ENCODE assay signal across 28 cellular contexts in genomic region chr5:40521108-40521785, GRCh38.
DNase-seq lines count a peak whose midpoint lies in the region; ATAC-seq, FAIRE-seq and TF ChIP-seq lines count a peak whose summit lies in the region.
"Had no signal": no experiment of that assay in that cellular context is flagged by ENCODE, and none has a peak within 500 bp of the region (broad histone marks: within the 10 kb centered on the region; RNA-seq: fewer than 3 reads in every experiment).

No MANE protein-coding gene starts in this region.

- TF ChIP-seq CTCF in PC-3 (conservative IDR thresholded peaks at IDR 0.05; ENCODE audit: low read depth, low read length) = no peak
- TF ChIP-seq CTCF in neutrophil (IDR thresholded peaks at IDR 0.05) = no peak
- no peak for TF ChIP-seq CTCF in kidney (IDR thresholded peaks at IDR 0.05; ENCODE audit: borderline replicate concordance, extremely low read depth, insufficient read depth)

- 0 out of 2 replicates have a peak overlapping the region, but pooled peaks have one; percentile 2 for H2AFZ ChIP-seq in PC-3 (ENCODE audit: low read length)
- H2AFZ ChIP-seq: GM23248 had no signal

- H3K36me3 ChIP-seq in KOPT-K1 (ENCODE audit: insufficient read depth, low read length) = no peaks in the 10 kb centered on the region
- no peaks in the 10 kb centered on the region for H3K36me3 ChIP-seq in PC-3 (ENCODE audit: low read depth, low read length)
- no peaks in the 10 kb centered on the region for H3K36me3 ChIP-seq in neutrophil
- H3K36me3 ChIP-seq in kidney (ENCODE audit: control insufficient read depth in 1 of 2, insufficient read depth in 2 of 2, low read length in 2 of 2) = no peaks in the 10 kb centered on the region
- H3K36me3 ChIP-seq: heart right ventricle, prostate gland, tibial nerve had no signal

- no peak for ATAC-seq in PC-3
- no peak for ATAC-seq in GM18861 (IDR thresholded peaks at IDR 0.05; ENCODE audit: unreplicated experiment)
- ATAC-seq: activated T-cell treated with anti-CD3 and anti-CD28 coated beads, Interleukin-2, amount 50 U/mL, for 72 hours; K562; stimulated activated effector memory CD8-positive, alpha-beta T cell treated with anti-CD3 and anti-CD28 coated beads, Interleukin-12 subunit alpha, Interleukin-12 subunit beta, amount 100 ng/mL, for 72 hours had no signal

- POLR2A ChIA-PET in PC-3 (lab: Charles Lee; ENCODE audit: unreplicated experiment) = interaction anchor here (0.6 kb wide), 1 partner anchor 944 kb away, joined by 4 read pairs; no protein-coding TSS in a partner anchor

- H3K9ac ChIP-seq in PC-3 (ENCODE audit: low read length) (no peak overlapping the region), kidney (ENCODE audit: low read length in 2 of 2) (no peak overlapping the region)
- H3K9ac ChIP-seq: GM23248 had no signal

- H3K9me2 ChIP-seq in PC-3 (replicated peaks; ENCODE audit: low read length) = no peaks in the 10 kb centered on the region

- CTCF ChIA-PET in PC-3 (lab: Charles Lee) = interaction anchor here (0.6 kb wide), 1 partner anchor 16 kb away, joined by 8 read pairs; no protein-coding TSS in a partner anchor

- H3K4me3 ChIP-seq in PC-3 (ENCODE audit: low read length) (no peak overlapping the region), neutrophil (ENCODE audit: low read depth in 1 of 2, low read length in 1 of 2) (no peak overlapping the region), kidney (ENCODE audit: low read length in 2 of 2) (no peak overlapping the region)
- H3K4me3 ChIP-seq: GM23248, heart right ventricle, K562, prostate gland, SK-N-MC, tibial nerve had no signal

- peaks cover 11% of the 10 kb centered on the region for H3F3A ChIP-seq in PC-3 (ENCODE audit: low read length, unreplicated experiment)

- peaks cover 23% of the 10 kb centered on the region for H3K4me1 ChIP-seq in PC-3 (ENCODE audit: insufficient read depth, low read length)
- H3K4me1 ChIP-seq in neutrophil (ENCODE audit: control insufficient read depth in 1 of 2, insufficient read depth in 1 of 2, low read depth in 1 of 2, low read length in 1 of 2) = peaks cover 15 to 21% of the 10 kb centered on the region in 2 experiments
- no peaks in the 10 kb centered on the region for H3K4me1 ChIP-seq in kidney (ENCODE audit: control insufficient read depth in 1 of 2, insufficient read depth in 1 of 2, low read depth in 1 of 2, low read length in 2 of 2)
- H3K4me1 ChIP-seq: prostate gland had no signal

- FAIRE-seq in kidney (lab: Jason Lieb, UNC) = no peak
- FAIRE-seq: frontal cortex, K562 had no signal

- DNase-seq in DMS153 (lab: John Stamatoyannopoulos, UW) (peak; percentile 90), PC-3 (no peak), kidney (no peak)
- no peak for DNase-seq in activated CD4-positive, alpha-beta T cell treated with anti-CD3 and anti-CD28 coated beads for 4 hours
- DNase-seq: activated CD4-positive, alpha-beta memory T cell treated with anti-CD3 and anti-CD28 coated beads for 36 hours; activated CD4-positive, CD25-positive, alpha-beta regulatory T cell treated with anti-CD3 and anti-CD28 coated beads, Interleukin-2, amount 50 U/mL, for 72 hours; activated naive CD4-positive, alpha-beta T cell treated with Interleukin-2 at 50 U/mL for 16 hours; activated T-cell treated with anti-CD3 and anti-CD28 coated beads, Interleukin-2, amount 50 U/mL, for 72 hours; C1 segment of cervical spinal cord; COR-L47; DND-41; GM23248; heart right ventricle; MM.1S; NCI-H1105 treated with DMSO at 0.1 percent for 48 hours; NCI-H2029; NCI-H226; OCI-M1; stimulated activated CD4-positive, alpha-beta T cell treated with anti-CD3 and anti-CD28 coated beads, Interleukin-15, amount 100 ng/mL, for 24 hours had no signal

- no peaks in the 10 kb centered on the region for H3K79me2 ChIP-seq in PC-3 (ENCODE audit: low read length)

- H3K4me2 ChIP-seq in PC-3 (ENCODE audit: low read length) = no peak overlapping the region

- H3K27ac ChIP-seq in KOPT-K1 (ENCODE audit: low read depth, low read length, poor library complexity, severe bottlenecking) (peak overlapping the region; percentile 20), PC-3 (ENCODE audit: low read length) (no peak overlapping the region), neutrophil (peak overlapping the region; percentile 68), kidney (ENCODE audit: low read depth in 2 of 2, low read length in 2 of 2) (no peak overlapping the region)
- H3K27ac ChIP-seq: GM23248, heart right ventricle, prostate gland, SK-N-MC, tibial nerve had no signal

- H3K9me3 ChIP-seq in KOPT-K1 (ENCODE audit: insufficient read depth, low read length, poor library complexity, severe bottlenecking) (no peaks in the 10 kb centered on the region), PC-3 (ENCODE audit: low read length) (no peaks in the 10 kb centered on the region), neutrophil (no peaks in the 10 kb centered on the region), kidney (ENCODE audit: control insufficient read depth in 1 of 2, low read length in 2 of 2) (no peaks in the 10 kb centered on the region)
- H3K9me3 ChIP-seq: prostate gland, tibial nerve had no signal

- intact Hi-C loops in PC-3 (cut with micrococcal nuclease) (no loop called here), kidney (cut with DNase I) (no loop called here)

- BruUV-seq in PC-3 (replicated peaks; lab: Mats Ljungman, UMichigan) = no TSS peak

- H4K20me1 ChIP-seq in PC-3 (ENCODE audit: low read length) = no peaks in the 10 kb centered on the region

- no peaks in the 10 kb centered on the region for H3K27me3 ChIP-seq in PC-3 (ENCODE audit: low read length)
- H3K27me3 ChIP-seq in neutrophil = no peaks in the 10 kb centered on the region
- H3K27me3 ChIP-seq: heart right ventricle, tibial nerve had no signal

Comparison
In these comparisons a context has a peak if more than half of its experiments do, and no peak if none do; other contexts are left out.
1. H3K27ac ChIP-seq: peak in KOPT-K1 (single experiment) and neutrophil (single experiment); none in PC-3 (single experiment) and kidney (0 of 2).